12 cellular contexts compared by ENCODE assay signal in the genomic region with DNA sequence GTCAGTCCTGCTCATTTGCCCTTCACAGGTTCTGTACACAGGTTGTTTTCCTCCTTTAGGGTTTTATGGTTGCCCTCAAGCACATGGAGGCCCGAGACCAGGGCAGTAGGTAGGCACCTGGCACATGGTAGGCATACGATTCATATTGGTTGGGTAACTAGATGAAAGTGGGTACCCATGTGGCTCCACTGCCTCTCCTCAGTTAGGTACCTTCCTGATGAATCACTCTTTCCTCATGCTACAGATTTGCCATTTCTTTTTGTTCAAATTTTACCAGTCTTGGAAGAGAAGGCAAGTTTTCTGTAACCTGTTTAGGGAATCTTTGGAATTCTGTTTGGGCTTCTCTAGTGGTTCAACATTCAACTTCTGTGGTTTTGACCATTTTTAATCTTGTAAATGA.
"Had no signal": no experiment of that assay in that cellular context is flagged by ENCODE, and none has a peak within 500 bp of the region (broad histone marks: within the 10 kb centered on the region; RNA-seq: fewer than 3 reads in every experiment).

No MANE protein-coding gene starts in this region.

- H3K36me3 ChIP-seq: stomach had no signal

- H3K4me3 ChIP-seq: body of pancreas, stomach had no signal

- H3K9me3 ChIP-seq: body of pancreas, stomach had no signal

- H3K36me3 Mint-ChIP-seq: memory B cell had no signal

- H3K27me3 Mint-ChIP-seq: activated CD4-positive, alpha-beta T cell treated with anti-CD3 and anti-CD28 coated beads, Interleukin-2, amount 10 ng/mL, durations not matched to agents 24 days and 14 days; T-helper 17 cell had no signal

- H3K27me3 ChIP-seq: body of pancreas, stomach had no signal

- ATAC-seq: body of pancreas; effector memory CD8-positive, alpha-beta T cell; left lobe of liver; T-helper 17 cell had no signal

- H3K4me1 Mint-ChIP-seq: activated B cell treated with CpG ODN at 0.5 μM for 24 hours; activated CD4-positive, alpha-beta T cell treated with anti-CD3 and anti-CD28 coated beads, Interleukin-2, amount 10 ng/mL, durations not matched to agents 24 days and 14 days; memory B cell; nephron; T-helper 17 cell had no signal

- H3K4me1 ChIP-seq: stomach had no signal

- DNase-seq: activated B cell treated with CpG ODN at 0.5 μM for 24 hours; activated CD4-positive, alpha-beta T cell treated with anti-CD3 and anti-CD28 coated beads, Interleukin-2, amount 10 ng/mL, durations not matched to agents 24 days and 14 days; activated naive CD4-positive, alpha-beta T cell; body of pancreas; effector memory CD8-positive, alpha-beta T cell; stomach; T-helper 17 cell had no signal

- H3K27ac Mint-ChIP-seq: activated B cell treated with CpG ODN at 0.5 μM for 24 hours; activated CD4-positive, alpha-beta T cell treated with anti-CD3 and anti-CD28 coated beads, Interleukin-2, amount 10 ng/mL, durations not matched to agents 24 days and 14 days; activated T-helper 1 cell treated with anti-CD3 and anti-CD28 coated beads, Interleukin-12 subunit alpha, Interleukin-12 subunit beta, Interleukin-2, Interleukin-4 antibody, amounts not matched to agents 30 ng/mL and 10 ng/mL and 1 ng/mL, durations not matched to agents 14 hours and 24 hours and 36 hours; dendritic cell treated with granulocyte-macrophage colony-stimulating factor and Interleukin-4, amounts not matched to agents 40 ng/mL and 50 ng/mL, for 4 days; effector memory CD8-positive, alpha-beta T cell; memory B cell; nephron; T-helper 17 cell had no signal

- H3K27ac ChIP-seq: body of pancreas, stomach had no signal

- H3K9me3 Mint-ChIP-seq: activated B cell treated with CpG ODN at 0.5 μM for 24 hours; activated CD4-positive, alpha-beta T cell treated with anti-CD3 and anti-CD28 coated beads, Interleukin-2, amount 10 ng/mL, durations not matched to agents 24 days and 14 days; activated T-helper 1 cell treated with anti-CD3 and anti-CD28 coated beads, Interleukin-12 subunit alpha, Interleukin-12 subunit beta, Interleukin-2, Interleukin-4 antibody, amounts not matched to agents 30 ng/mL and 10 ng/mL and 1 ng/mL, durations not matched to agents 14 hours and 24 hours and 36 hours; effector memory CD8-positive, alpha-beta T cell had no signal

- H3K4me3 Mint-ChIP-seq: activated B cell treated with CpG ODN at 0.5 μM for 24 hours; activated CD4-positive, alpha-beta T cell treated with anti-CD3 and anti-CD28 coated beads, Interleukin-2, amount 10 ng/mL, durations not matched to agents 24 days and 14 days; activated T-helper 1 cell treated with anti-CD3 and anti-CD28 coated beads, Interleukin-12 subunit alpha, Interleukin-12 subunit beta, Interleukin-2, Interleukin-4 antibody, amounts not matched to agents 30 ng/mL and 10 ng/mL and 1 ng/mL, durations not matched to agents 14 hours and 24 hours and 36 hours; dendritic cell treated with granulocyte-macrophage colony-stimulating factor and Interleukin-4, amounts not matched to agents 40 ng/mL and 50 ng/mL, for 4 days; effector memory CD8-positive, alpha-beta T cell; memory B cell; nephron; T-helper 17 cell had no signal
